In genomic region chr12:47903927-47904646, GRCh38 we compare ENCODE assay signal across 8 cellular contexts. TPM values are rescaled to one million over a fixed set of nuclear protein-coding genes. Genes with fewer than 3 reads are reported as not detected.
DNase-seq lines count a peak whose midpoint lies in the region; ATAC-seq and FAIRE-seq lines count a peak whose summit lies in the region.

No MANE protein-coding gene starts in this region.

- H3K27ac Mint-ChIP-seq in activated naive CD4-positive, alpha-beta T cell treated with anti-CD3 and anti-CD28 coated beads, Interleukin-2, amount 50 U/mL, for 72 hours, result peak overlapping the region; percentile 90 to 97

- no peak overlapping the region for H3K9ac ChIP-seq in SK-N-MC (ENCODE audit: insufficient read length)

- H3K27ac ChIP-seq in SK-N-MC (no peak overlapping the region), right cardiac atrium (ENCODE audit: low read length) (no peak overlapping the region), small intestine (ENCODE audit: low read depth in 1 of 2, low read length in 1 of 2) (peak overlapping the region; percentile 81 to 94)

- 12% methylated on average over 6 of the region's 6 CpGs for WGBS in right cardiac atrium
- WGBS in small intestine, 3 donors, result 0 to 5% (median 3%) methylated on average over 5 to 6 of the region's 6 CpGs

- no peak for FAIRE-seq in small intestine (lab: Jason Lieb, UNC)

- peak overlapping the region; percentile 35; the same call in 1 of the 2 replicates for H3K4me3 ChIP-seq in H7 (ENCODE audit: insufficient read depth, low read depth, low read length)
- H3K4me3 ChIP-seq in SK-N-MC, result peak overlapping the region; percentile 83
- H3K4me3 ChIP-seq in right cardiac atrium (ENCODE audit: low read length), result peak overlapping the region; percentile 47
- H3K4me3 ChIP-seq in small intestine (ENCODE audit: low read depth in 1 of 2, low read length in 2 of 2), result peak overlapping the region; percentile 42 to 68

- H3K9me3 ChIP-seq in SK-N-MC (ENCODE audit: low read depth, low read length) (no peaks in the 10 kb centered on the region), right cardiac atrium (ENCODE audit: control insufficient read depth, low read length) (no peaks in the 10 kb centered on the region), small intestine (ENCODE audit: control insufficient read depth, low read depth) (no peaks in the 10 kb centered on the region)

- H3K36me3 ChIP-seq in H7 (replicated peaks; ENCODE audit: control insufficient read depth, insufficient read depth, low read length) (no peaks in the 10 kb centered on the region), SK-N-MC (ENCODE audit: insufficient read depth, low read length) (no peaks in the 10 kb centered on the region), small intestine (ENCODE audit: control insufficient read depth in 2 of 2, insufficient read depth in 2 of 2, low read length in 2 of 2) (peaks cover 0 to 3% of the 10 kb centered on the region in 2 donors)

- DNase-seq in H7, result no peak
- DNase-seq in SK-N-MC (ENCODE audit: low read depth, low spot score), result no peak
- peak in 1 of 2 donors; percentile 60 for DNase-seq in activated naive CD4-positive, alpha-beta T cell treated with anti-CD3 and anti-CD28 coated beads, Interleukin-2, amount 50 U/mL, for 72 hours (ENCODE audit: low spot score in 2 of 2)
- peak; percentile 70 to 79 (median 73) for DNase-seq in right cardiac atrium
- peak; percentile 84 for DNase-seq in small intestine
- DNase-seq in OCI-M2 (lab: John Stamatoyannopoulos, UW; ENCODE audit: unreplicated experiment), result no peak
- no peak for DNase-seq in NCI-H345 treated with DMSO at 0.1 percent for 48 hours (lab: John Stamatoyannopoulos, UW; ENCODE audit: unreplicated experiment)
- DNase-seq in iPS-NIHi7 (ENCODE audit: extremely low spot score), result no peak

- H3K27me3 ChIP-seq in H7 (ENCODE audit: control insufficient read depth, insufficient read depth, low read length) (peaks cover 64% of the 10 kb centered on the region), right cardiac atrium (ENCODE audit: control insufficient read depth, insufficient read depth) (no peaks in the 10 kb centered on the region), small intestine (ENCODE audit: control insufficient read depth in 2 of 2, insufficient read depth in 2 of 2, low read length in 2 of 2) (no peaks in the 10 kb centered on the region)

- no peaks in the 10 kb centered on the region for H3K9me3 Mint-ChIP-seq in activated naive CD4-positive, alpha-beta T cell treated with anti-CD3 and anti-CD28 coated beads, Interleukin-2, amount 50 U/mL, for 72 hours

- intact Hi-C loops in right cardiac atrium (cut with DNase I), result loop anchor here in 1 of 4 donors (2.0 kb wide), 1 partner anchor 45 kb away; no protein-coding TSS in a partner anchor

- peaks cover 37 to 55% of the 10 kb centered on the region in 2 donors for H3K36me3 Mint-ChIP-seq in activated naive CD4-positive, alpha-beta T cell treated with anti-CD3 and anti-CD28 coated beads, Interleukin-2, amount 50 U/mL, for 72 hours

- ATAC-seq in activated naive CD4-positive, alpha-beta T cell treated with anti-CD3 and anti-CD28 coated beads, Interleukin-2, amount 50 U/mL, for 72 hours, result peak; percentile 78 to 81
- peak; percentile 55 to 77 for ATAC-seq in right cardiac atrium

- H3K4me1 ChIP-seq in right cardiac atrium (ENCODE audit: control insufficient read depth, insufficient read depth, low read length) (peaks cover 4% of the 10 kb centered on the region), small intestine (ENCODE audit: control insufficient read depth in 2 of 2, insufficient read depth in 1 of 2, low read depth in 1 of 2, low read length in 1 of 2) (peaks cover 0 to 3% of the 10 kb centered on the region in 2 donors)

RNA-seq across cellular contexts. Expression of gene VDR, which starts 0.7 kb away (rescaled TPM):
- 0.03 TPM in 1 of 2 replicates, not detected in the other for total RNA-seq in H7 (2014; rRNA removed; shearing (Covaris generic))
- total RNA-seq in activated naive CD4-positive, alpha-beta T cell treated with anti-CD3 and anti-CD28 coated beads, Interleukin-2, amount 50 U/mL, for 72 hours, result 100 to 1,000 TPM in 1 of 2 donors, 10 to 100 TPM in 1; 92.4 to 133 TPM
- total RNA-seq in right cardiac atrium, result 1 to 10 TPM in 2 of 4 donors, under 1 TPM in 2; 0.93 to 3.0 (median 1.3) TPM
- 0.27 TPM for polyA plus RNA-seq in right cardiac atrium
- 10 to 100 TPM; 36.7 to 61.0 (median 47.0) TPM for polyA plus RNA-seq in small intestine

RNA-seq across cellular contexts. Expression of gene TMEM106C, which starts 59.3 kb away (rescaled TPM):
- total RNA-seq in H7 (2014; rRNA removed; shearing (Covaris generic)), result 13.4 and 15.6 TPM in 2 replicates
- 100 to 1,000 TPM; 134 to 305 TPM for total RNA-seq in activated naive CD4-positive, alpha-beta T cell treated with anti-CD3 and anti-CD28 coated beads, Interleukin-2, amount 50 U/mL, for 72 hours
- total RNA-seq in right cardiac atrium, result 10 to 100 TPM; 68.6 to 85.7 (median 74.5) TPM
- polyA plus RNA-seq in right cardiac atrium (67.8 TPM), small intestine (100 to 1,000 TPM; 140 to 211 (median 143) TPM)

Comparison
In these comparisons a context has a peak if more than half of its experiments do, and no peak if none do; other contexts are left out.
1. DNase-seq: peak in right cardiac atrium (3 of 3) and small intestine (single experiment); none in H7 (single experiment), SK-N-MC (single experiment), OCI-M2 (single experiment), NCI-H345 treated with DMSO at 0.1 percent for 48 hours (single experiment) and iPS-NIHi7 (single experiment).
2. H3K27ac ChIP-seq: peak in small intestine (2 of 2); none in SK-N-MC (single experiment) and right cardiac atrium (single experiment).
3. RNA of gene VDR, which starts 0.7 kb away (total RNA-seq): 92.4 to 133 TPM in activated naive CD4-positive, alpha-beta T cell treated with anti-CD3 and anti-CD28 coated beads, Interleukin-2, amount 50 U/mL, for 72 hours; 0.93 to 3.0 TPM in right cardiac atrium and 0.03 TPM in H7; every median in the first group is over 10 times any median in the second.
4. Peak in every context shown above with its lines, with median percentiles within 50 percentile points of each other: H3K4me3 ChIP-seq.